ENCODE assay signal across 12 cellular contexts in the genomic region with DNA sequence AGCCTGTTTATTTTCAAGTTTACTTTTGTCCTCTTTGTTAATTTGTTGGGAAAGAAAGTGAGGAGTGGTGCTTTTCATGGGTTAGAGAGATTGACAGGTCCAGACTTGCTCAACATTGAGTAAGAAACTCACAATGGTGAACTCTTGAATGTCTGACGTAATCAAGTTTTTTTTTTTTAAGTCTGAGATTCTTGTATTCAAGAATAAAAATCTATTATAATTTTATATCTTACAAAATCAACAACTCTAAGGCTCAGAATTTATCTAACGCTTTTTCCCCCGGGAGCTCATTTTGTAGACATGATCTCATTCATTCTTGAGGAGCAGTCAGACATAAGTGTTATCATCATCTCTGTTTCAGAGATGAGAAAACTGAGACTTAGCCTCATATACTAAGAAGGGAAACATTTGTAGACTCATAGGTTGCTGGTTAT. TPM values are rescaled to one million over a fixed set of nuclear protein-coding genes. Genes with fewer than 3 reads are reported as not detected.
DNase-seq lines count a peak whose midpoint lies in the region; ATAC-seq, FAIRE-seq and TF ChIP-seq lines count a peak whose summit lies in the region.
"Had no signal": no experiment of that assay in that cellular context is flagged by ENCODE, and none has a peak within 500 bp of the region (broad histone marks: within the 10 kb centered on the region; RNA-seq: fewer than 3 reads in every experiment).

No MANE protein-coding gene starts in this region.

- H3K9me3 ChIP-seq in heart right ventricle: no peaks in the 10 kb centered on the region
- H3K9me3 ChIP-seq in hepatocyte (ENCODE audit: low read depth): no peaks in the 10 kb centered on the region
- H3K9me3 ChIP-seq in upper lobe of right lung: no peaks in the 10 kb centered on the region
- H3K9me3 ChIP-seq: upper lobe of left lung had no signal

- peak overlapping the region in 8 of 10 donors; percentile 6 to 84 (median 58) for H3K27ac ChIP-seq in heart right ventricle
- H3K27ac ChIP-seq in hepatocyte: peak overlapping the region; percentile 54
- no peak overlapping the region for H3K27ac ChIP-seq in upper lobe of right lung
- H3K27ac ChIP-seq: upper lobe of left lung had no signal

- peaks cover 0 to 5% (median 0%) of the 10 kb centered on the region in 9 donors for H3K4me1 ChIP-seq in heart right ventricle
- H3K4me1 ChIP-seq in hepatocyte (ENCODE audit: insufficient read depth): no peaks in the 10 kb centered on the region
- H3K4me1 ChIP-seq in upper lobe of right lung: no peaks in the 10 kb centered on the region

- H3K79me2 ChIP-seq in hepatocyte: no peaks in the 10 kb centered on the region

- H4K20me1 ChIP-seq in hepatocyte (ENCODE audit: insufficient read depth, poor library complexity, severe bottlenecking): no peaks in the 10 kb centered on the region

- peak in 5 of 8 donors; percentile 44 to 74 (median 51) for ATAC-seq in heart right ventricle
- no peak for ATAC-seq in Right ventricle myocardium inferior
- peak; percentile 64 for ATAC-seq in upper lobe of right lung
- no peak for ATAC-seq in omental fat pad (ENCODE audit: low FRiP score)

- no peak overlapping the region for H3K4me3 ChIP-seq in heart right ventricle
- H3K4me3 ChIP-seq in bronchial epithelial cell (ENCODE audit: low read depth, low read length): no peak overlapping the region
- H3K4me3 ChIP-seq in hepatocyte: no peak overlapping the region
- H3K4me3 ChIP-seq in upper lobe of right lung: no peak overlapping the region
- H3K4me3 ChIP-seq: upper lobe of left lung had no signal

- TF ChIP-seq CTCF in heart right ventricle (IDR thresholded peaks at IDR 0.05) (no peak), bronchial epithelial cell (IDR thresholded peaks at IDR 0.05; ENCODE audit: insufficient read depth, low read length, severe bottlenecking) (no peak), hepatocyte (IDR thresholded peaks at IDR 0.05; ENCODE audit: poor library complexity) (no peak), upper lobe of right lung (IDR thresholded peaks at IDR 0.05) (no peak), omental fat pad (IDR thresholded peaks at IDR 0.05) (no peak)

- H3K27me3 ChIP-seq in heart right ventricle (no peaks in the 10 kb centered on the region), bronchial epithelial cell (ENCODE audit: control insufficient read depth, insufficient read depth, low read length) (no peaks in the 10 kb centered on the region), hepatocyte (no peaks in the 10 kb centered on the region), upper lobe of right lung (no peaks in the 10 kb centered on the region)
- H3K27me3 ChIP-seq: upper lobe of left lung had no signal

- FAIRE-seq in bronchial epithelial cell (lab: Jason Lieb, UNC): no peak

- H3K4me2 ChIP-seq in hepatocyte: no peak overlapping the region

- intact Hi-C loops in heart right ventricle (cut with DNase I) (no loop called here), Right ventricle myocardium inferior (cut with DNase I) (no loop called here), upper lobe of right lung (cut with DNase I) (no loop called here)

- H3K36me3 ChIP-seq in heart right ventricle (peaks cover 0 to 4% (median 0%) of the 10 kb centered on the region in 9 donors), bronchial epithelial cell (ENCODE audit: control insufficient read depth, insufficient read depth, low read length) (peaks cover 7% of the 10 kb centered on the region), hepatocyte (replicated peaks; ENCODE audit: insufficient read depth, low read depth) (no peaks in the 10 kb centered on the region), upper lobe of right lung (no peaks in the 10 kb centered on the region)
- H3K36me3 ChIP-seq: upper lobe of left lung had no signal

- no peak overlapping the region for H2AFZ ChIP-seq in hepatocyte

- DNase-seq in heart right ventricle (peak in 1 of 2 donors; percentile 23), Right ventricle myocardium inferior (ENCODE audit: missing footprints) (no peak), bronchial epithelial cell (ENCODE audit: low read depth) (peak; percentile 97), hepatocyte (ENCODE audit: low spot score) (peak; percentile 12), upper lobe of right lung (no peak), NCI-H524 (lab: John Stamatoyannopoulos, UW) (no peak), dermis blood vessel endothelial cell (no peak), omental fat pad (ENCODE audit: low spot score) (no peak)
- DNase-seq: activated CD4-positive, alpha-beta T cell treated with anti-CD3 and anti-CD28 coated beads for 4 hours; Calu3; NCI-H446 treated with DMSO at 0.1 percent for 48 hours had no signal

- 70 to 72% methylated on average over 3 of the region's 3 CpGs for WGBS in heart right ventricle, 2 donors
- WGBS in hepatocyte (ENCODE audit: low lambda C conversion rate, missing lambda C conversion rate): 84% methylated on average over 3 of the region's 3 CpGs

- no peaks in the 10 kb centered on the region for H3K9me2 ChIP-seq in hepatocyte (replicated peaks; ENCODE audit: insufficient read depth)

RNA-seq across cellular contexts. Expression of a gene that starts 39.1 kb away (rescaled TPM):
- total RNA-seq in heart right ventricle (1 to 10 TPM in 6 of 10 donors, under 1 TPM in 4; 0.23 to 2.3 (median 1.3) TPM), Right ventricle myocardium inferior (0.95 TPM), bronchial epithelial cell (38.7 and 67.3 TPM in 2 replicates), hepatocyte (115 and 152 TPM in 2 replicates), upper lobe of right lung (8.1 TPM), dermis blood vessel endothelial cell (36.8 and 50.4 TPM in 2 replicates), omental fat pad (10 to 100 TPM in 2 of 4 donors, 1 to 10 TPM in 2; 1.6 to 14.4 (median 8.6) TPM)
- polyA plus RNA-seq in heart right ventricle (under 1 TPM; 0.88 to 0.90 TPM), hepatocyte (177 and 183 TPM in 2 replicates)

Comparison
In these comparisons a context has a peak if more than half of its experiments do, and no peak if none do; other contexts are left out.
1. ATAC-seq: peak in heart right ventricle (5 of 8) and upper lobe of right lung (single experiment); none in Right ventricle myocardium inferior (single experiment) and omental fat pad (single experiment).
2. DNase-seq: peak in bronchial epithelial cell (single experiment) and hepatocyte (single experiment); none in Right ventricle myocardium inferior (single experiment), upper lobe of right lung (single experiment), NCI-H524 (0 of 2), dermis blood vessel endothelial cell (single experiment) and omental fat pad (single experiment).